ENCODE assay signal across 26 cellular contexts in genomic region chr14:24954697-24955037, GRCh38.
DNase-seq lines count a peak whose midpoint lies in the region; ATAC-seq and TF ChIP-seq lines count a peak whose summit lies in the region.
"Had no signal": no experiment of that assay in that cellular context is flagged by ENCODE, and none has a peak within 500 bp of the region (broad histone marks: within the 10 kb centered on the region; RNA-seq: fewer than 3 reads in every experiment).

No MANE protein-coding gene starts in this region.

- peak overlapping the region in 1 of 2 experiments; percentile 73 for H3K4ac ChIP-seq in mesenchymal stem cell (ENCODE audit: low read depth in 1 of 2, low read length in 2 of 2)

- H2BK5ac ChIP-seq in mesenchymal stem cell (ENCODE audit: low read depth, low read length, poor library complexity, severe bottlenecking): no peak overlapping the region

- H2AFZ ChIP-seq in mesenchymal stem cell (ENCODE audit: low read depth, low read length): no peak overlapping the region

- no peak overlapping the region for H3K9ac ChIP-seq in mesenchymal stem cell (ENCODE audit: low read length)
- H3K9ac ChIP-seq: BLaER1 treated with 17β-estradiol and CSF1 and Interleukin-3, amounts not matched to agents 10 nM and 100 nM; SK-N-SH had no signal

- no peak overlapping the region for H4K91ac ChIP-seq in mesenchymal stem cell (ENCODE audit: low read length)

- H3K27me3 ChIP-seq in heart left ventricle (no peaks in the 10 kb centered on the region), mesenchymal stem cell (ENCODE audit: control insufficient read depth in 1 of 2, insufficient read depth in 1 of 2, low read length in 2 of 2) (no peaks in the 10 kb centered on the region), prostate gland (replicated peaks; ENCODE audit: insufficient read depth) (no peaks in the 10 kb centered on the region)
- H3K27me3 ChIP-seq: BLaER1 treated with 17β-estradiol and CSF1 and Interleukin-3, amounts not matched to agents 10 nM and 100 nM; MG63 had no signal

- peak; percentile 3 for ATAC-seq in GM19463 (IDR thresholded peaks at IDR 0.05; ENCODE audit: unreplicated experiment)
- peak; percentile 6 for ATAC-seq in HG02678 (IDR thresholded peaks at IDR 0.05; ENCODE audit: unreplicated experiment)
- peak in 3 of 4 donors; percentile 62 to 72 (median 71) for ATAC-seq in heart left ventricle
- ATAC-seq: A549, Panc1 had no signal

- intact Hi-C loops in heart left ventricle (cut with DNase I): loop anchor here in 2 of 10 donors (5.0 kb wide), 2 partner anchors 93 to 137 kb away; no protein-coding TSS in a partner anchor
- intact Hi-C loops in prostate gland (cut with DNase I): loop anchor here (5.0 kb wide), 1 partner anchor 93 kb away; no protein-coding TSS in a partner anchor

- no peak overlapping the region for H2AK5ac ChIP-seq in mesenchymal stem cell (ENCODE audit: low read length, severe bottlenecking)

- H3K36me3 ChIP-seq in heart left ventricle: no peaks in the 10 kb centered on the region
- no peaks in the 10 kb centered on the region for H3K36me3 ChIP-seq in mesenchymal stem cell (ENCODE audit: control insufficient read depth in 1 of 2, insufficient read depth in 2 of 2, low read depth in 1 of 2, low read length in 2 of 2)
- no peaks in the 10 kb centered on the region for H3K36me3 ChIP-seq in prostate gland
- H3K36me3 ChIP-seq: BLaER1 treated with 17β-estradiol and CSF1 and Interleukin-3, amounts not matched to agents 10 nM and 100 nM; MG63 had no signal

- no peak overlapping the region for H3K14ac ChIP-seq in mesenchymal stem cell (ENCODE audit: low read length in 2 of 2)

- H3K79me1 ChIP-seq in mesenchymal stem cell (replicated peaks; ENCODE audit: low read length, poor library complexity, severe bottlenecking): no peaks in the 10 kb centered on the region

- peak overlapping the region in 5 of 12 donors; percentile 15 to 48 (median 33) for H3K27ac ChIP-seq in heart left ventricle
- H3K27ac ChIP-seq in mesenchymal stem cell (ENCODE audit: low read length, poor library complexity, severe bottlenecking): no peak overlapping the region
- H3K27ac ChIP-seq in prostate gland: no peak overlapping the region
- H3K27ac ChIP-seq: A549; BLaER1 treated with 17β-estradiol and CSF1 and Interleukin-3, amounts not matched to agents 10 nM and 100 nM; RWPE1 had no signal

- H3K4me1 ChIP-seq in heart left ventricle (peaks cover 3 to 62% (median 25%) of the 10 kb centered on the region in 12 donors), mesenchymal stem cell (ENCODE audit: control insufficient read depth, insufficient read depth, low read depth, low read length) (no peaks in the 10 kb centered on the region), prostate gland (replicated peaks) (no peaks in the 10 kb centered on the region)
- H3K4me1 ChIP-seq: A549; BLaER1 treated with 17β-estradiol and CSF1 and Interleukin-3, amounts not matched to agents 10 nM and 100 nM had no signal

- 62 to 76% (median 65%) methylated on average over 2 of the region's 2 CpGs for WGBS in heart left ventricle, 4 donors
- WGBS in mesenchymal stem cell: 70% methylated on average over 2 of the region's 2 CpGs
- WGBS in prostate gland: 91% methylated on average over 2 of the region's 2 CpGs

- peaks cover 0 to 5% (median 0%) of the 10 kb centered on the region in 12 donors for H3K9me3 ChIP-seq in heart left ventricle
- H3K9me3 ChIP-seq in mesenchymal stem cell (ENCODE audit: control insufficient read depth, low read length): no peaks in the 10 kb centered on the region
- no peaks in the 10 kb centered on the region for H3K9me3 ChIP-seq in prostate gland
- H3K9me3 ChIP-seq: A549; BLaER1 treated with 17β-estradiol and CSF1 and Interleukin-3, amounts not matched to agents 10 nM and 100 nM; MG63; SK-N-SH had no signal

- no peak overlapping the region for H3K23ac ChIP-seq in mesenchymal stem cell (ENCODE audit: low read length in 2 of 2)

- no peak for TF ChIP-seq POLR2A in heart left ventricle (IDR thresholded peaks at IDR 0.05)
- no peak for TF ChIP-seq POLR2A in prostate gland (IDR thresholded peaks at IDR 0.05)

- H2BK120ac ChIP-seq in mesenchymal stem cell (ENCODE audit: low read depth, low read length): no peak overlapping the region

- H2BK15ac ChIP-seq in mesenchymal stem cell (ENCODE audit: low read depth, poor library complexity, severe bottlenecking): no peak overlapping the region

- H3K4me3 ChIP-seq in heart left ventricle (no peak overlapping the region), mesenchymal stem cell (ENCODE audit: insufficient read depth in 1 of 2, low read depth in 1 of 2, low read length in 2 of 2) (no peak overlapping the region), prostate gland (no peak overlapping the region)
- H3K4me3 ChIP-seq: A549; BLaER1 treated with 17β-estradiol and CSF1 and Interleukin-3, amounts not matched to agents 10 nM and 100 nM; MG63 had no signal

- no peak overlapping the region for H4K8ac ChIP-seq in mesenchymal stem cell (ENCODE audit: low read length)

- H3K4me2 ChIP-seq in mesenchymal stem cell (ENCODE audit: low read length, poor library complexity, severe bottlenecking): no peak overlapping the region
- H3K4me2 ChIP-seq: A549; BLaER1 treated with 17β-estradiol and CSF1 and Interleukin-3, amounts not matched to agents 10 nM and 100 nM; SK-N-SH had no signal

- DNase-seq in heart left ventricle: no peak
- DNase-seq in mesenchymal stem cell: no peak
- DNase-seq in prostate gland (ENCODE audit: low spot score): no peak
- DNase-seq in NCI-H187 treated with DMSO at 0.1 percent for 48 hours (lab: John Stamatoyannopoulos, UW): no peak
- DNase-seq in activated CD4-positive, alpha-beta T cell treated with anti-CD3 and anti-CD28 coated beads for 1 hour: no peak
- DNase-seq: AML-193; CD4-positive, alpha-beta memory T cell; COR-L47; EL; GDM1; KG1; MG63; NCI-H1694; NCI-H2081 treated with DMSO at 0.1 percent for 48 hours; NCI-H2171; NCI-H226; NCI-H510A; SIG-M5; SK-N-SH; SW 1271 had no signal

- no peak overlapping the region for H2BK12ac ChIP-seq in mesenchymal stem cell (ENCODE audit: low read length in 2 of 2)

- TF ChIP-seq CTCF in heart left ventricle (IDR thresholded peaks at IDR 0.05): no peak
- TF ChIP-seq CTCF in prostate gland (IDR thresholded peaks at IDR 0.05): no peak

- peak overlapping the region; percentile 67 to 81 for H3K18ac ChIP-seq in mesenchymal stem cell (ENCODE audit: low read depth in 1 of 2, low read length in 2 of 2)

Comparison
In these comparisons a context has a peak if more than half of its experiments do, and no peak if none do; other contexts are left out.
1. ATAC-seq: peak in every context shown above with its lines; median percentile 71 in heart left ventricle; 6 in HG02678; 3 in GM19463.